In the genomic region with DNA sequence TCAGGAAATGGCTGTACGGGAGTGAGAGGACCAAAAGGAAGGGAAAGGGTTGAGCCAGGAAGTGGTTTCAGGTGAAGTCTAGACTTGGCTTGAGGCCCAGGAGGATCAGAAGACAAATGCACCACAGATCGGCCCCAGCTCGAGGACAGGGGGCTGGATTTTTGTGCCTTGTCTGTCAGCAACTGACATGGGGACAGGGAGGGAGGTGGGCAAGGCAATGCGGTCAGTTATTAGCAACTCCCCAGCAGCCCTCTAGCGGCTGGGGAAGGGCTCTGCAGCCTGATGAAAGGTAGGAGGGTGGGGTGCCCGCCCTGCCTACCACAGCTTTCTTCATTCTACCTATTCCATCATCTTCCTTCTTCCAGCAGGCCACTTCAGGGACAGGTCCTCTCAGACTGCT, we compare ENCODE assay signal across 1 cellular context.
TF ChIP-seq lines count a peak whose summit lies in the region.

No MANE protein-coding gene starts in this region.

TF ChIP-seq in HepG2, 621 proteins besides CTCF, POLR2A, EP300 and RAD21 (continued from another document):
- TF ChIP-seq ZHX2 (IDR thresholded peaks at IDR 0.05; ENCODE audit: low read depth), result no peak
- TF ChIP-seq ZHX2 (CRISPR knock-in tag; IDR thresholded peaks at IDR 0.05; ENCODE audit: borderline replicate concordance), result no peak
- TF ChIP-seq, protein P1, sequence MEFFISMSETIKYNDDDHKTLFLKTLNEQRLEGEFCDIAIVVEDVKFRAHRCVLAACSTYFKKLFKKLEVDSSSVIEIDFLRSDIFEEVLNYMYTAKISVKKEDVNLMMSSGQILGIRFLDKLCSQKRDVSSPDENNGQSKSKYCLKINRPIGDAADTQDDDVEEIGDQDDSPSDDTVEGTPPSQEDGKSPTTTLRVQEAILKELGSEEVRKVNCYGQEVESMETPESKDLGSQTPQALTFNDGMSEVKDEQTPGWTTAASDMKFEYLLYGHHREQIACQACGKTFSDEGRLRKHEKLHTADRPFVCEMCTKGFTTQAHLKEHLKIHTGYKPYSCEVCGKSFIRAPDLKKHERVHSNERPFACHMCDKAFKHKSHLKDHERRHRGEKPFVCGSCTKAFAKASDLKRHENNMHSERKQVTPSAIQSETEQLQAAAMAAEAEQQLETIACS (CRISPR knock-in tag; IDR thresholded peaks at IDR 0.05), result no peak
- TF ChIP-seq ZC3H4 (CRISPR knock-in tag; IDR thresholded peaks at IDR 0.05; ENCODE audit: borderline replicate concordance), result no peak
- TF ChIP-seq, protein P2, sequence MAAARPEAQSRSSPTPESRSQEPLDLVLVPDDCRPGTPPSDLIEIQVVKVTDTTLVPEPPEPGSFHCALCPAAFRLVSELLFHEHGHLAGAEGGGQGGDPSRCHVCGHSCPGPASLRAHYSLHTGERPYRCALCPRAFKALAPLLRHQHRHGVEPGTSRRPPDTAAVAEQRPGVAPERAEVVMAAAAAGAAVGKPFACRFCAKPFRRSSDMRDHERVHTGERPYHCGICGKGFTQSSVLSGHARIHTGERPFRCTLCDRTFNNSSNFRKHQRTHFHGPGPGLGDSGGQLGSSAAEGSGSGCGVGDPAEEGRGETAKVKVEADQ (CRISPR knock-in tag; IDR thresholded peaks at IDR 0.05; ENCODE audit: borderline replicate concordance), result no peak
- TF ChIP-seq, protein P3, sequence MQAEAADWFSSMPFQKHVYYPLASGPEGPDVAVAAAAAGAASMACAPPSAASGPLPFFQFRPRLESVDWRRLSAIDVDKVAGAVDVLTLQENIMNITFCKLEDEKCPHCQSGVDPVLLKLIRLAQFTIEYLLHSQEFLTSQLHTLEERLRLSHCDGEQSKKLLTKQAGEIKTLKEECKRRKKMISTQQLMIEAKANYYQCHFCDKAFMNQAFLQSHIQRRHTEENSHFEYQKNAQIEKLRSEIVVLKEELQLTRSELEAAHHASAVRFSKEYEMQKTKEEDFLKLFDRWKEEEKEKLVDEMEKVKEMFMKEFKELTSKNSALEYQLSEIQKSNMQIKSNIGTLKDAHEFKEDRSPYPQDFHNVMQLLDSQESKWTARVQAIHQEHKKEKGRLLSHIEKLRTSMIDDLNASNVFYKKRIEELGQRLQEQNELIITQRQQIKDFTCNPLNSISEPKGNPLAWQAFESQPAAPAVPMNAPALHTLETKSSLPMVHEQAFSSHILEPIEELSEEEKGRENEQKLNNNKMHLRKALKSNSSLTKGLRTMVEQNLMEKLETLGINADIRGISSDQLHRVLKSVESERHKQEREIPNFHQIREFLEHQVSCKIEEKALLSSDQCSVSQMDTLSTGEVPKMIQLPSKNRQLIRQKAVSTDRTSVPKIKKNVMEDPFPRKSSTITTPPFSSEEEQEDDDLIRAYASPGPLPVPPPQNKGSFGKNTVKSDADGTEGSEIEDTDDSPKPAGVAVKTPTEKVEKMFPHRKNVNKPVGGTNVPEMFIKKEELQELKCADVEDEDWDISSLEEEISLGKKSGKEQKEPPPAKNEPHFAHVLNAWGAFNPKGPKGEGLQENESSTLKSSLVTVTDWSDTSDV (CRISPR knock-in tag; IDR thresholded peaks at IDR 0.05), result no peak
- TF ChIP-seq, protein P4, sequence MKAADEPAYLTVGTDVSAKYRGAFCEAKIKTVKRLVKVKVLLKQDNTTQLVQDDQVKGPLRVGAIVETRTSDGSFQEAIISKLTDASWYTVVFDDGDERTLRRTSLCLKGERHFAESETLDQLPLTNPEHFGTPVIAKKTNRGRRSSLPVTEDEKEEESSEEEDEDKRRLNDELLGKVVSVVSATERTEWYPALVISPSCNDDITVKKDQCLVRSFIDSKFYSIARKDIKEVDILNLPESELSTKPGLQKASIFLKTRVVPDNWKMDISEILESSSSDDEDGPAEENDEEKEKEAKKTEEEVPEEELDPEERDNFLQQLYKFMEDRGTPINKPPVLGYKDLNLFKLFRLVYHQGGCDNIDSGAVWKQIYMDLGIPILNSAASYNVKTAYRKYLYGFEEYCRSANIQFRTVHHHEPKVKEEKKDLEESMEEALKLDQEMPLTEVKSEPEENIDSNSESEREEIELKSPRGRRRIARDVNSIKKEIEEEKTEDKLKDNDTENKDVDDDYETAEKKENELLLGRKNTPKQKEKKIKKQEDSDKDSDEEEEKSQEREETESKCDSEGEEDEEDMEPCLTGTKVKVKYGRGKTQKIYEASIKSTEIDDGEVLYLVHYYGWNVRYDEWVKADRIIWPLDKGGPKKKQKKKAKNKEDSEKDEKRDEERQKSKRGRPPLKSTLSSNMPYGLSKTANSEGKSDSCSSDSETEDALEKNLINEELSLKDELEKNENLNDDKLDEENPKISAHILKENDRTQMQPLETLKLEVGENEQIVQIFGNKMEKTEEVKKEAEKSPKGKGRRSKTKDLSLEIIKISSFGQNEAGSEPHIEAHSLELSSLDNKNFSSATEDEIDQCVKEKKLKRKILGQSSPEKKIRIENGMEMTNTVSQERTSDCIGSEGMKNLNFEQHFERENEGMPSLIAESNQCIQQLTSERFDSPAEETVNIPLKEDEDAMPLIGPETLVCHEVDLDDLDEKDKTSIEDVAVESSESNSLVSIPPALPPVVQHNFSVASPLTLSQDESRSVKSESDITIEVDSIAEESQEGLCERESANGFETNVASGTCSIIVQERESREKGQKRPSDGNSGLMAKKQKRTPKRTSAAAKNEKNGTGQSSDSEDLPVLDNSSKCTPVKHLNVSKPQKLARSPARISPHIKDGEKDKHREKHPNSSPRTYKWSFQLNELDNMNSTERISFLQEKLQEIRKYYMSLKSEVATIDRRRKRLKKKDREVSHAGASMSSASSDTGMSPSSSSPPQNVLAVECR (CRISPR knock-in tag; IDR thresholded peaks at IDR 0.05; ENCODE audit: borderline replicate concordance), result no peak
- TF ChIP-seq, protein P5, sequence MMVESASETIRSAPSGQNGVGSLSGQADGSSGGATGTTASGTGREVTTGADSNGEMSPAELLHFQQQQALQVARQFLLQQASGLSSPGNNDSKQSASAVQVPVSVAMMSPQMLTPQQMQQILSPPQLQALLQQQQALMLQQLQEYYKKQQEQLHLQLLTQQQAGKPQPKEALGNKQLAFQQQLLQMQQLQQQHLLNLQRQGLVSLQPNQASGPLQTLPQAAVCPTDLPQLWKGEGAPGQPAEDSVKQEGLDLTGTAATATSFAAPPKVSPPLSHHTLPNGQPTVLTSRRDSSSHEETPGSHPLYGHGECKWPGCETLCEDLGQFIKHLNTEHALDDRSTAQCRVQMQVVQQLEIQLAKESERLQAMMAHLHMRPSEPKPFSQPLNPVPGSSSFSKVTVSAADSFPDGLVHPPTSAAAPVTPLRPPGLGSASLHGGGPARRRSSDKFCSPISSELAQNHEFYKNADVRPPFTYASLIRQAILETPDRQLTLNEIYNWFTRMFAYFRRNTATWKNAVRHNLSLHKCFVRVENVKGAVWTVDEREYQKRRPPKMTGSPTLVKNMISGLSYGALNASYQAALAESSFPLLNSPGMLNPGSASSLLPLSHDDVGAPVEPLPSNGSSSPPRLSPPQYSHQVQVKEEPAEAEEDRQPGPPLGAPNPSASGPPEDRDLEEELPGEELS (CRISPR knock-in tag; IDR thresholded peaks at IDR 0.05), result no peak
- TF ChIP-seq MED13 (CRISPR knock-in tag; IDR thresholded peaks at IDR 0.05), result no peak
- TF ChIP-seq JUND (CRISPR knock-in tag; IDR thresholded peaks at IDR 0.05), result no peak
- TF ChIP-seq ERF (CRISPR knock-in tag; IDR thresholded peaks at IDR 0.05), result no peak
- no peak for TF ChIP-seq SMARCC2 (IDR thresholded peaks at IDR 0.05)
